ENCODE assay signal across 8 cellular contexts in genomic region chr14:105411017-105411941, GRCh38. TPM values are rescaled to one million over a fixed set of nuclear protein-coding genes. Genes with fewer than 3 reads are reported as not detected.
DNase-seq lines count a peak whose midpoint lies in the region; ATAC-seq and TF ChIP-seq lines count a peak whose summit lies in the region.

No MANE protein-coding gene starts in this region.

- H3K4me1 Mint-ChIP-seq in central memory CD8-positive, alpha-beta T cell, result peaks cover 5% of the 10 kb centered on the region

- no peak overlapping the region for H3K27ac Mint-ChIP-seq in central memory CD8-positive, alpha-beta T cell (ENCODE audit: low read depth)

- H3K4me1 ChIP-seq in left lung, result peaks cover 4 to 29% of the 10 kb centered on the region in 2 donors
- peaks cover 6% of the 10 kb centered on the region for H3K4me1 ChIP-seq in thymus (ENCODE audit: control insufficient read depth, insufficient read depth, low read length)

- no peaks in the 10 kb centered on the region for H3K9me3 ChIP-seq in left lung
- H3K9me3 ChIP-seq in thymus (ENCODE audit: control insufficient read depth), result no peaks in the 10 kb centered on the region

- no peaks in the 10 kb centered on the region for H3K36me3 Mint-ChIP-seq in central memory CD8-positive, alpha-beta T cell (ENCODE audit: insufficient read depth)

- no peak overlapping the region for H3K27ac ChIP-seq in left lung
- no peak overlapping the region for H3K27ac ChIP-seq in thymus (ENCODE audit: low read depth)

- H3K36me3 ChIP-seq in left lung (no peaks in the 10 kb centered on the region), thymus (ENCODE audit: control insufficient read depth, insufficient read depth) (no peaks in the 10 kb centered on the region)

- peaks cover 42% of the 10 kb centered on the region for H3K27me3 Mint-ChIP-seq in central memory CD8-positive, alpha-beta T cell

- 14% methylated on average over 86 of the region's 86 CpGs for WGBS in thymus

- peak overlapping the region in 1 of 2 donors; percentile 26 for H3K4me3 ChIP-seq in left lung
- peak overlapping the region; percentile 50 for H3K4me3 ChIP-seq in thymus (ENCODE audit: low read length)

- intact Hi-C loops in left lung (cut with DNase I), result no loop called here

- DNase-seq in NCI-H345 (lab: John Stamatoyannopoulos, UW) (peak; percentile 56), NCI-H345 treated with DMSO at 0.1 percent for 48 hours (lab: John Stamatoyannopoulos, UW; ENCODE audit: unreplicated experiment) (no peak), NCI-H748 (lab: John Stamatoyannopoulos, UW; ENCODE audit: unreplicated experiment) (peak; percentile 72), left lung (peak in 1 of 2 donors; percentile 89), DMS114 treated with DMSO at 0.1 percent for 48 hours (lab: John Stamatoyannopoulos, UW; ENCODE audit: unreplicated experiment) (no peak)
- no peak for DNase-seq in central memory CD8-positive, alpha-beta T cell (ENCODE audit: low spot score in 2 of 2)

- ATAC-seq in central memory CD8-positive, alpha-beta T cell (replicated peaks; ENCODE audit: extremely low read depth, poor library complexity, severe bottlenecking), result no peak
- ATAC-seq in left lung (peak; percentile 81), HG02885 (IDR thresholded peaks at IDR 0.05; ENCODE audit: poor library complexity, unreplicated experiment) (no peak)

- H3K27me3 ChIP-seq in left lung (peaks cover 14 to 61% of the 10 kb centered on the region in 2 donors), thymus (ENCODE audit: control insufficient read depth, insufficient read depth) (peaks cover 23% of the 10 kb centered on the region)

- TF ChIP-seq CTCF in left lung (IDR thresholded peaks at IDR 0.05), result no peak

- no peaks in the 10 kb centered on the region for H3K9me3 Mint-ChIP-seq in central memory CD8-positive, alpha-beta T cell

- H3K4me3 Mint-ChIP-seq in central memory CD8-positive, alpha-beta T cell, result peak overlapping the region; percentile 31

RNA-seq across cellular contexts. Expression of gene MTA1, which starts 8.3 kb away (rescaled TPM):
- total RNA-seq in left lung, result 10 to 100 TPM; 60.6 to 81.8 TPM
- polyA plus RNA-seq in thymus, result 80.8 TPM

RNA-seq across cellular contexts. Expression of gene TEX22, which starts 12.9 kb away (rescaled TPM):
- 1 to 10 TPM; 1.7 to 3.0 TPM for total RNA-seq in left lung
- polyA plus RNA-seq in thymus, result 1.2 TPM

Comparison
In these comparisons a context has a peak if more than half of its experiments do, and no peak if none do; other contexts are left out.
1. DNase-seq: peak in NCI-H345 (single experiment) and NCI-H748 (single experiment); none in NCI-H345 treated with DMSO at 0.1 percent for 48 hours (single experiment), central memory CD8-positive, alpha-beta T cell (0 of 2) and DMS114 treated with DMSO at 0.1 percent for 48 hours (single experiment).